3 cellular contexts compared by ENCODE assay signal in the genomic region with DNA sequence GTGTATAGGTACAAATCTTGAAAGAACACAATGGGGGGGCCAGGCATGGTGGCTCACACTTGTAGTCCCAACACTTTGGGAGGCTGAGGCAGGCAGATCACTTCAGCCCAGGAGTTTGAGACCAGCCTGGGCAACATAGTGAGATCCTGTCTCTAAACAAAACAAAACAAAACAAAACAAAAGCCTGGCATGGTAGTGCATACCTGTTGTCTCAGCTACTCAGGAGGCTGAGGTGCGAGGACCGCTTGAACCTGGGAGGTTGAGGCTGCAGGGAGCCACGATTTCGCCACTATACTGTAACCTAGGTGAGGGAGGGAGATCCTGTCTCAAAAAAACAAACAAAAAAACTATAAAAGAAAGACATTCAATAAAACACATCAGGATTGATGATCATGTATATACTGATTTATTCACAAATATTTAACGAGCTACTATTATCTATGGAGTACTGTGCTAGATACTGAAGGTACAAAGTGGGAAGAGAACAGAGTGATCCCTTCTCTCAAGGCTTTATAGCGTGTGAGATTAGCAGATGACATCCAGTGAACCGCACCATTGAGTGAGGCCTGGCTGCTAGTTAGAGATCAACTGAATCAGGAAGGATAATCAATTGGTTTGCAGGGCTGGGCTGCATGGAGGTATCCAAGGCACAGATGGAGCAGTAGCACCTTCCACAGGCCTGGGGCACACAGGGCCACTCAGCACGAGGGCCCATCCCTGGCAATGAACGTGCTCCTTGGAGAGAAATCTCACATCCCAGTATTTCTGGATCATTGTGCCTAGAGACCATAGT.
TF ChIP-seq lines count a peak whose summit lies in the region.

No MANE protein-coding gene starts in this region.

TF ChIP-seq in HEK293T, 16 proteins besides CTCF, POLR2A, EP300 and RAD21:
- TF ChIP-seq FOXA1 (IDR thresholded peaks at IDR 0.05) (no peak), HDGF (IDR thresholded peaks at IDR 0.05; ENCODE audit: borderline replicate concordance) (no peak), TARDBP (IDR thresholded peaks at IDR 0.05) (no peak), LEF1 (IDR thresholded peaks at IDR 0.05; ENCODE audit: borderline replicate concordance) (no peak)

TF ChIP-seq in K562, 482 proteins besides CTCF, POLR2A, EP300 and RAD21:
- TF ChIP-seq ZZZ3 (IDR thresholded peaks at IDR 0.05), result no peak
- TF ChIP-seq TOE1 (IDR thresholded peaks at IDR 0.05; ENCODE audit: borderline replicate concordance), result no peak
- TF ChIP-seq TOE1 (CRISPR knock-in tag; IDR thresholded peaks at IDR 0.05; ENCODE audit: borderline replicate concordance, low read depth), result no peak
- TF ChIP-seq, protein P1, sequence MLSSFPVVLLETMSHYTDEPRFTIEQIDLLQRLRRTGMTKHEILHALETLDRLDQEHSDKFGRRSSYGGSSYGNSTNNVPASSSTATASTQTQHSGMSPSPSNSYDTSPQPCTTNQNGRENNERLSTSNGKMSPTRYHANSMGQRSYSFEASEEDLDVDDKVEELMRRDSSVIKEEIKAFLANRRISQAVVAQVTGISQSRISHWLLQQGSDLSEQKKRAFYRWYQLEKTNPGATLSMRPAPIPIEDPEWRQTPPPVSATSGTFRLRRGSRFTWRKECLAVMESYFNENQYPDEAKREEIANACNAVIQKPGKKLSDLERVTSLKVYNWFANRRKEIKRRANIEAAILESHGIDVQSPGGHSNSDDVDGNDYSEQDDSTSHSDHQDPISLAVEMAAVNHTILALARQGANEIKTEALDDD (IDR thresholded peaks at IDR 0.05), result peak; percentile 74; the same call in 1 of the 2 replicates
- no peak for TF ChIP-seq ZNF561 (CRISPR knock-in tag; conservative IDR thresholded peaks at IDR 0.05)
- TF ChIP-seq HDAC8 (tag; IDR thresholded peaks at IDR 0.05), result no peak
- TF ChIP-seq, protein P2, sequence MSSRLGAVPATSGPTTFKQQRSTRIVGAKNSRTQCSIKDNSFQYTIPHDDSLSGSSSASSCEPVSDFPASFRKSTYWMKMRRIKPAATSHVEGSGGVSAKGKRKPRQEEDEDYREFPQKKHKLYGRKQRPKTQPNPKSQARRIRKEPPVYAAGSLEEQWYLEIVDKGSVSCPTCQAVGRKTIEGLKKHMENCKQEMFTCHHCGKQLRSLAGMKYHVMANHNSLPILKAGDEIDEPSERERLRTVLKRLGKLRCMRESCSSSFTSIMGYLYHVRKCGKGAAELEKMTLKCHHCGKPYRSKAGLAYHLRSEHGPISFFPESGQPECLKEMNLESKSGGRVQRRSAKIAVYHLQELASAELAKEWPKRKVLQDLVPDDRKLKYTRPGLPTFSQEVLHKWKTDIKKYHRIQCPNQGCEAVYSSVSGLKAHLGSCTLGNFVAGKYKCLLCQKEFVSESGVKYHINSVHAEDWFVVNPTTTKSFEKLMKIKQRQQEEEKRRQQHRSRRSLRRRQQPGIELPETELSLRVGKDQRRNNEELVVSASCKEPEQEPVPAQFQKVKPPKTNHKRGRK (tag; IDR thresholded peaks at IDR 0.05), result no peak
- no peak for TF ChIP-seq KAT7 (CRISPR knock-in tag; IDR thresholded peaks at IDR 0.05; ENCODE audit: borderline replicate concordance)
- TF ChIP-seq, protein P3, sequence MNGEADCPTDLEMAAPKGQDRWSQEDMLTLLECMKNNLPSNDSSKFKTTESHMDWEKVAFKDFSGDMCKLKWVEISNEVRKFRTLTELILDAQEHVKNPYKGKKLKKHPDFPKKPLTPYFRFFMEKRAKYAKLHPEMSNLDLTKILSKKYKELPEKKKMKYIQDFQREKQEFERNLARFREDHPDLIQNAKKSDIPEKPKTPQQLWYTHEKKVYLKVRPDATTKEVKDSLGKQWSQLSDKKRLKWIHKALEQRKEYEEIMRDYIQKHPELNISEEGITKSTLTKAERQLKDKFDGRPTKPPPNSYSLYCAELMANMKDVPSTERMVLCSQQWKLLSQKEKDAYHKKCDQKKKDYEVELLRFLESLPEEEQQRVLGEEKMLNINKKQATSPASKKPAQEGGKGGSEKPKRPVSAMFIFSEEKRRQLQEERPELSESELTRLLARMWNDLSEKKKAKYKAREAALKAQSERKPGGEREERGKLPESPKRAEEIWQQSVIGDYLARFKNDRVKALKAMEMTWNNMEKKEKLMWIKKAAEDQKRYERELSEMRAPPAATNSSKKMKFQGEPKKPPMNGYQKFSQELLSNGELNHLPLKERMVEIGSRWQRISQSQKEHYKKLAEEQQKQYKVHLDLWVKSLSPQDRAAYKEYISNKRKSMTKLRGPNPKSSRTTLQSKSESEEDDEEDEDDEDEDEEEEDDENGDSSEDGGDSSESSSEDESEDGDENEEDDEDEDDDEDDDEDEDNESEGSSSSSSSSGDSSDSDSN (IDR thresholded peaks at IDR 0.05; ENCODE audit: borderline replicate concordance in 1 of 2, low read depth in 2 of 2, low read length in 2 of 2), result no peak
- peak; percentile 48; the same call in 1 of the 2 replicates for TF ChIP-seq ZNF121 (CRISPR knock-in tag; conservative IDR thresholded peaks at IDR 0.05)
- TF ChIP-seq POLR2AphosphoS2 (IDR thresholded peaks at IDR 0.05; ENCODE audit: low read length), result no peak
TF ChIP-seq in K562: peak in this region for 2.

TF ChIP-seq in SK-N-SH, 30 proteins besides CTCF, POLR2A, EP300 and RAD21:
- TF ChIP-seq FOXJ3 (CRISPR knock-in tag; IDR thresholded peaks at IDR 0.05) (no peak), MXI1 (IDR thresholded peaks at IDR 0.05; ENCODE audit: low read depth, low read length) (no peak), JUND (IDR thresholded peaks at IDR 0.05) (no peak), GABPA (IDR thresholded peaks at IDR 0.05; ENCODE audit: low read depth) (no peak), MEF2A (IDR thresholded peaks at IDR 0.05; ENCODE audit: borderline replicate concordance, low read depth) (no peak), CHD2 (IDR thresholded peaks at IDR 0.05; ENCODE audit: low read length, partially characterized antibody) (no peak), FOXM1 (IDR thresholded peaks at IDR 0.05; ENCODE audit: low read depth) (no peak), RXRA (IDR thresholded peaks at IDR 0.05; ENCODE audit: borderline replicate concordance, low read depth) (no peak), RCOR1 (IDR thresholded peaks at IDR 0.05; ENCODE audit: low read length) (no peak), TCF12 (IDR thresholded peaks at IDR 0.05) (no peak)
- TF ChIP-seq, protein P4, sequence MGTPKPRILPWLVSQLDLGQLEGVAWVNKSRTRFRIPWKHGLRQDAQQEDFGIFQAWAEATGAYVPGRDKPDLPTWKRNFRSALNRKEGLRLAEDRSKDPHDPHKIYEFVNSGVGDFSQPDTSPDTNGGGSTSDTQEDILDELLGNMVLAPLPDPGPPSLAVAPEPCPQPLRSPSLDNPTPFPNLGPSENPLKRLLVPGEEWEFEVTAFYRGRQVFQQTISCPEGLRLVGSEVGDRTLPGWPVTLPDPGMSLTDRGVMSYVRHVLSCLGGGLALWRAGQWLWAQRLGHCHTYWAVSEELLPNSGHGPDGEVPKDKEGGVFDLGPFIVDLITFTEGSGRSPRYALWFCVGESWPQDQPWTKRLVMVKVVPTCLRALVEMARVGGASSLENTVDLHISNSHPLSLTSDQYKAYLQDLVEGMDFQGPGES (IDR thresholded peaks at IDR 0.05; ENCODE audit: low read depth, low read length), result no peak
- TF ChIP-seq, protein P5, sequence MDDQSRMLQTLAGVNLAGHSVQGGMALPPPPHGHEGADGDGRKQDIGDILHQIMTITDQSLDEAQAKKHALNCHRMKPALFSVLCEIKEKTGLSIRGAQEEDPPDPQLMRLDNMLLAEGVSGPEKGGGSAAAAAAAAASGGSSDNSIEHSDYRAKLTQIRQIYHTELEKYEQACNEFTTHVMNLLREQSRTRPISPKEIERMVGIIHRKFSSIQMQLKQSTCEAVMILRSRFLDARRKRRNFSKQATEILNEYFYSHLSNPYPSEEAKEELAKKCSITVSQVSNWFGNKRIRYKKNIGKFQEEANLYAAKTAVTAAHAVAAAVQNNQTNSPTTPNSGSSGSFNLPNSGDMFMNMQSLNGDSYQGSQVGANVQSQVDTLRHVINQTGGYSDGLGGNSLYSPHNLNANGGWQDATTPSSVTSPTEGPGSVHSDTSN (IDR thresholded peaks at IDR 0.05), result no peak
- TF ChIP-seq, protein P6, sequence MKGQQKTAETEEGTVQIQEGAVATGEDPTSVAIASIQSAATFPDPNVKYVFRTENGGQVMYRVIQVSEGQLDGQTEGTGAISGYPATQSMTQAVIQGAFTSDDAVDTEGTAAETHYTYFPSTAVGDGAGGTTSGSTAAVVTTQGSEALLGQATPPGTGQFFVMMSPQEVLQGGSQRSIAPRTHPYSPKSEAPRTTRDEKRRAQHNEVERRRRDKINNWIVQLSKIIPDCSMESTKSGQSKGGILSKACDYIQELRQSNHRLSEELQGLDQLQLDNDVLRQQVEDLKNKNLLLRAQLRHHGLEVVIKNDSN (IDR thresholded peaks at IDR 0.05; ENCODE audit: borderline replicate concordance, low read depth), result no peak
- TF ChIP-seq, protein P7, sequence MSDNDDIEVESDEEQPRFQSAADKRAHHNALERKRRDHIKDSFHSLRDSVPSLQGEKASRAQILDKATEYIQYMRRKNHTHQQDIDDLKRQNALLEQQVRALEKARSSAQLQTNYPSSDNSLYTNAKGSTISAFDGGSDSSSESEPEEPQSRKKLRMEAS (IDR thresholded peaks at IDR 0.05; ENCODE audit: low read depth), result no peak
- TF ChIP-seq, protein P8, sequence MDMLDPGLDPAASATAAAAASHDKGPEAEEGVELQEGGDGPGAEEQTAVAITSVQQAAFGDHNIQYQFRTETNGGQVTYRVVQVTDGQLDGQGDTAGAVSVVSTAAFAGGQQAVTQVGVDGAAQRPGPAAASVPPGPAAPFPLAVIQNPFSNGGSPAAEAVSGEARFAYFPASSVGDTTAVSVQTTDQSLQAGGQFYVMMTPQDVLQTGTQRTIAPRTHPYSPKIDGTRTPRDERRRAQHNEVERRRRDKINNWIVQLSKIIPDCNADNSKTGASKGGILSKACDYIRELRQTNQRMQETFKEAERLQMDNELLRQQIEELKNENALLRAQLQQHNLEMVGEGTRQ (IDR thresholded peaks at IDR 0.05; ENCODE audit: borderline replicate concordance, low read depth, low read length), result no peak
